ENCODE assay signal across 3 cellular contexts in genomic region chr11:107819361-107820014, GRCh38.
TF ChIP-seq lines count a peak whose summit lies in the region.

No MANE protein-coding gene starts in this region.

TF ChIP-seq in IMR-90, 13 proteins besides CTCF, POLR2A, EP300 and RAD21:
- TF ChIP-seq FOS (IDR thresholded peaks at IDR 0.05; ENCODE audit: low read depth, low read length) (0 out of 2 replicates have a peak, but pooled peaks have one; percentile 3), USF2 (IDR thresholded peaks at IDR 0.05; ENCODE audit: low read depth, low read length) (no peak)

TF ChIP-seq in SK-N-SH treated with all-trans-retinoic acid at 6 μM for 48 hours, 23 proteins besides CTCF, POLR2A, EP300 and RAD21:
- TF ChIP-seq ZFP3 (CRISPR knock-in tag; IDR thresholded peaks at IDR 0.05) (no peak), ISL1 (CRISPR knock-in tag; IDR thresholded peaks at IDR 0.05) (peak; percentile 60)

TF ChIP-seq in endothelial cell of umbilical vein, 7 proteins besides CTCF, POLR2A, EP300 and RAD21:
- no peak for TF ChIP-seq FOS (IDR thresholded peaks at IDR 0.05; ENCODE audit: borderline replicate concordance, insufficient read depth, low read length)
- peak; percentile 66 for TF ChIP-seq JUN (IDR thresholded peaks at IDR 0.05; ENCODE audit: borderline replicate concordance, insufficient read depth, insufficient read length, low read depth)
- TF ChIP-seq EZH2 (IDR thresholded peaks at IDR 0.05; ENCODE audit: borderline replicate concordance, low read depth, low read length, severe bottlenecking): no peak
- TF ChIP-seq GATA2 (IDR thresholded peaks at IDR 0.05; ENCODE audit: insufficient read depth, insufficient read length, low read depth, low read length): no peak
